ENCODE assay signal across 3 cellular contexts in the genomic region with DNA sequence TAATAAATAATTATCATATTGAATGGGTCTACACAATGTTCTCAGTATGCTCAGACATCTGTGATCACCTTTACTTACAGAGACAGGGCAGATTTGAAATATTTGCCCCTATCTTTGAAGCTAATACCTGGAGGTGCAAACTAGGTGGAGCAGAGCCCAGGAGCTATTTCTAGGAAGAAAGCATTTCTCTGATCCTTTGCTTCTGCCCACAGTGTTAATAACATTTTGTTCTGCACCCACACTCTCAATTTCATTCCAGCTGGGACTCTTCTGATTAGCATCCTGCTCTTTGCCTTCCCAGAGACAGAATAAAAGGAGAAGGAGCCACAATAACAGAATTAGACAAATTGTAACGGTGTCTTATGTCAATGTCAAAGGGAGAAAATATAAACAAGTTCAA.
"Had no signal": no experiment of that assay in that cellular context is flagged by ENCODE, and none has a peak within 500 bp of the region (broad histone marks: within the 10 kb centered on the region; RNA-seq: fewer than 3 reads in every experiment).

No MANE protein-coding gene starts in this region.

- DNase-seq: GDM1, GF-D8 had no signal

- ATAC-seq: GM12878 had no signal
